8 cellular contexts compared by ENCODE assay signal in genomic region chr22:38398609-38399401, GRCh38.
A peak's percentile ranks its signal among the peaks of the same experiment; 100 is the strongest.
DNase-seq lines count a peak whose midpoint lies in the region; ATAC-seq and TF ChIP-seq lines count a peak whose summit lies in the region.

No MANE protein-coding gene starts in this region.

- peak; percentile 58 for ATAC-seq in HG02759 (IDR thresholded peaks at IDR 0.05; ENCODE audit: unreplicated experiment)
- ATAC-seq in HG02973 (IDR thresholded peaks at IDR 0.05; ENCODE audit: unreplicated experiment), result no peak

- DNase-seq in NCI-H226, result peak; percentile 25
- DNase-seq in activated CD4-positive, alpha-beta T cell treated with anti-CD3 and anti-CD28 coated beads for 24 hours (ENCODE audit: low read depth in 2 of 2), result peak; percentile 74 to 76
- DNase-seq in left kidney (ENCODE audit: low read depth, low spot score), result peak; percentile 91
- peak; percentile 82 to 85 for DNase-seq in stimulated activated CD4-positive, alpha-beta T cell treated with anti-CD3 and anti-CD28 coated beads, Interleukin-1b, Interleukin-23, amount 100 ng/mL, for 4 hours (ENCODE audit: low read depth in 2 of 2)

- TF ChIP-seq POLR2A in GM10847 (IDR thresholded peaks at IDR 0.05; ENCODE audit: extremely low read depth, insufficient read length), result peak; percentile 54

- H3K27ac ChIP-seq in cingulate gyrus (ENCODE audit: low read depth, low read length), result peak overlapping the region; percentile 19

Comparison
In these comparisons a context has a peak if more than half of its experiments do, and no peak if none do; other contexts are left out.
1. DNase-seq: peak in every context shown above with its lines; median percentile 91 in left kidney; 84 in stimulated activated CD4-positive, alpha-beta T cell treated with anti-CD3 and anti-CD28 coated beads, Interleukin-1b, Interleukin-23, amount 100 ng/mL, for 4 hours; 75 in activated CD4-positive, alpha-beta T cell treated with anti-CD3 and anti-CD28 coated beads for 24 hours; 25 in NCI-H226.